8 cellular contexts compared by ENCODE assay signal in genomic region chr19:47863514-47863936, GRCh38. TPM values are rescaled to one million over a fixed set of nuclear protein-coding genes. Genes with fewer than 3 reads are reported as not detected.
DNase-seq lines count a peak whose midpoint lies in the region; ATAC-seq and TF ChIP-seq lines count a peak whose summit lies in the region.

No MANE protein-coding gene starts in this region.

- peak; percentile 90 to 91 for ATAC-seq in activated CD4-positive, CD25-positive, alpha-beta regulatory T cell treated with anti-CD3 and anti-CD28 coated beads, Interleukin-2, amount 50 U/mL, for 24 hours
- no peak for ATAC-seq in GM21515 (IDR thresholded peaks at IDR 0.05; ENCODE audit: unreplicated experiment)

- DNase-seq in SKM-1 treated with dmso at 0.1 percent for 144 hours (lab: John Stamatoyannopoulos, UW; ENCODE audit: unreplicated experiment) = peak; percentile 18
- no peak for DNase-seq in SKM-1 (lab: John Stamatoyannopoulos, UW; ENCODE audit: unreplicated experiment)
- peak; percentile 81 for DNase-seq in NCI-H2227 (lab: John Stamatoyannopoulos, UW; ENCODE audit: unreplicated experiment)
- DNase-seq in cardiac fibroblast (ENCODE audit: low read depth in 2 of 2) = peak; percentile 71 to 72
- DNase-seq in kidney epithelial cell (ENCODE audit: low read depth) = no peak
- peak; percentile 82 to 93 (median 85) for DNase-seq in stimulated activated CD4-positive, alpha-beta T cell treated with anti-CD3 and anti-CD28 coated beads, Interleukin-1b, Interleukin-23, amount 100 ng/mL, for 24 hours (ENCODE audit: low read depth in 4 of 4, low spot score in 1 of 4)

- H3K27me3 ChIP-seq in kidney epithelial cell (ENCODE audit: control insufficient read depth, insufficient read depth, low read length) = peaks cover 3% of the 10 kb centered on the region

- no peaks in the 10 kb centered on the region for H3K36me3 ChIP-seq in kidney epithelial cell (ENCODE audit: control insufficient read depth, insufficient read depth, low read length)

- no peak overlapping the region for H3K4me3 ChIP-seq in cardiac fibroblast (replicated peaks in 1 of 2; ENCODE audit: low read depth in 2 of 2, low read length in 2 of 2)
- no peak overlapping the region for H3K4me3 ChIP-seq in kidney epithelial cell (ENCODE audit: low read depth, low read length)

- TF ChIP-seq CTCF in cardiac fibroblast (IDR thresholded peaks at IDR 0.05; ENCODE audit: low read depth, low read length) = peak; percentile 99
- peak; percentile 99 for TF ChIP-seq CTCF in kidney epithelial cell (IDR thresholded peaks at IDR 0.05; ENCODE audit: insufficient read depth, low read length, poor library complexity, severe bottlenecking)

RNA-seq across cellular contexts. Expression of gene TPRX2, which starts 4.5 kb away (rescaled TPM):
- total RNA-seq in kidney epithelial cell = not detected in 2 replicates

RNA-seq across cellular contexts. Expression of gene SULT2A1, which starts 22.6 kb away (rescaled TPM):
- not detected in 2 replicates for total RNA-seq in kidney epithelial cell

RNA-seq across cellular contexts. Expression of gene CRX, which starts 41.8 kb away (rescaled TPM):
- total RNA-seq in kidney epithelial cell = not detected in 2 replicates

RNA-seq across cellular contexts. Expression of gene TPRX1, which starts 59.2 kb away (rescaled TPM):
- total RNA-seq in kidney epithelial cell = not detected in 2 replicates

Comparison
In these comparisons a context has a peak if more than half of its experiments do, and no peak if none do; other contexts are left out.
1. DNase-seq: peak in SKM-1 treated with dmso at 0.1 percent for 144 hours (single experiment), NCI-H2227 (single experiment), cardiac fibroblast (2 of 2) and stimulated activated CD4-positive, alpha-beta T cell treated with anti-CD3 and anti-CD28 coated beads, Interleukin-1b, Interleukin-23, amount 100 ng/mL, for 24 hours (4 of 4); none in SKM-1 (single experiment) and kidney epithelial cell (single experiment).